ENCODE assay signal across 20 cellular contexts in genomic region chr15:99095626-99096025, GRCh38.
"Had no signal": no experiment of that assay in that cellular context is flagged by ENCODE, and none has a peak within 500 bp of the region (broad histone marks: within the 10 kb centered on the region; RNA-seq: fewer than 3 reads in every experiment).

No MANE protein-coding gene starts in this region.

- H3K9me3 ChIP-seq: esophagus squamous epithelium, testis, transverse colon had no signal

- ATAC-seq: activated CD8-positive, alpha-beta memory T cell treated with anti-CD3 and anti-CD28 coated beads, Interleukin-2, amount 10 ng/mL, durations not matched to agents 7 days and 5 days; activated CD8-positive, alpha-beta T cell treated with anti-CD3 and anti-CD28 coated beads, Interleukin-2, amount 10 ng/mL, durations not matched to agents 7 days and 5 days; activated naive CD8-positive, alpha-beta T cell treated with anti-CD3 and anti-CD28 coated beads, Interleukin-2, amount 50 U/mL, for 24 hours; left colon; naive thymus-derived CD8-positive, alpha-beta T cell; right cardiac atrium; stimulated activated naive CD8-positive, alpha-beta T cell treated with anti-CD3 and anti-CD28 coated beads, Interleukin-15, Interleukin-2, amounts not matched to agents 100 U/mL and 50 U/mL, for 24 hours; T-helper 17 cell had no signal

- H3K4me3 ChIP-seq: esophagus squamous epithelium, hepatocyte, testis, transverse colon had no signal

- H3K36me3 ChIP-seq: esophagus squamous epithelium, transverse colon had no signal

- DNase-seq: activated CD4-positive, alpha-beta T cell treated with anti-CD3 and anti-CD28 coated beads for 1 hour; activated CD8-positive, alpha-beta memory T cell treated with anti-CD3 and anti-CD28 coated beads, Interleukin-2, amount 10 ng/mL, durations not matched to agents 7 days and 5 days; activated CD8-positive, alpha-beta T cell treated with anti-CD3 and anti-CD28 coated beads, Interleukin-2, amount 10 ng/mL, durations not matched to agents 7 days and 5 days; activated naive CD8-positive, alpha-beta T cell treated with anti-CD3 and anti-CD28 coated beads, Interleukin-2, amount 50 U/mL, for 24 hours; activated T-cell treated with anti-CD3 and anti-CD28 coated beads, Interleukin-2, amount 50 U/mL, for 48 hours; amygdala; central memory CD4-positive, alpha-beta T cell; esophagus squamous epithelium; foreskin melanocyte; kidney; left colon; right cardiac atrium; stimulated activated CD4-positive, alpha-beta T cell treated with anti-CD3 and anti-CD28 coated beads, Interleukin-2, amount 100 ng/mL, for 48 hours; stimulated activated naive CD8-positive, alpha-beta T cell treated with anti-CD3 and anti-CD28 coated beads, Interleukin-15, Interleukin-2, amounts not matched to agents 100 U/mL and 50 U/mL, for 24 hours; T-helper 17 cell; T1000; testis; transverse colon had no signal

- H3K27ac ChIP-seq: hepatocyte, testis had no signal
